Comparison of ENCODE assay signal across 26 cellular contexts in genomic region chr3:158005391-158006100, GRCh38.
"Had no signal": no experiment of that assay in that cellular context is flagged by ENCODE, and none has a peak within 500 bp of the region (broad histone marks: within the 10 kb centered on the region; RNA-seq: fewer than 3 reads in every experiment).

No MANE protein-coding gene starts in this region.

- H3K4me1 Mint-ChIP-seq: mesothelial cell of epicardium; naive B cell; natural killer cell; nephron progenitor cell; stimulated activated memory B cell treated with anti-CD40 and anti-IgM and Interleukin-4, amounts not matched to agents 10 μg/mL and 1 μg/mL and 100 μg/mL, for 72 hours; stimulated activated naive CD8-positive, alpha-beta T cell treated with anti-CD3 and anti-CD28 coated beads, Interleukin-15, amount 100 ng/mL, for 72 hours had no signal

- H3K4me3 Mint-ChIP-seq: mesothelial cell of epicardium; natural killer cell; nephron progenitor cell; stimulated activated memory B cell treated with anti-CD40 and anti-IgM and Interleukin-4, amounts not matched to agents 10 μg/mL and 1 μg/mL and 100 μg/mL, for 72 hours; stimulated activated naive CD8-positive, alpha-beta T cell treated with anti-CD3 and anti-CD28 coated beads, Interleukin-15, amount 100 ng/mL, for 72 hours; type B pancreatic cell had no signal

- H3K27me3 ChIP-seq: left lung, ovary, right atrium auricular region, right lobe of liver, tibial nerve, uterus had no signal

- ATAC-seq: left cardiac atrium; left lung; lower lobe of right lung; natural killer cell; right lobe of liver; stimulated activated memory B cell treated with anti-CD40 and anti-IgM and Interleukin-4, amounts not matched to agents 10 μg/mL and 1 μg/mL and 100 μg/mL, for 72 hours; stimulated activated naive CD8-positive, alpha-beta T cell treated with anti-CD3 and anti-CD28 coated beads, Interleukin-15, amount 100 ng/mL, for 72 hours had no signal

- H3K4me1 ChIP-seq: left lung, lower lobe of right lung, right atrium auricular region, right lobe of liver, tibial nerve, uterus had no signal

- H3K9me3 ChIP-seq: lower lobe of right lung, ovary had no signal

- H3K27ac Mint-ChIP-seq: mesothelial cell of epicardium; naive B cell; natural killer cell; nephron progenitor cell; progenitor cell of endocrine pancreas; stimulated activated memory B cell treated with anti-CD40 and anti-IgM and Interleukin-4, amounts not matched to agents 10 μg/mL and 1 μg/mL and 100 μg/mL, for 72 hours; stimulated activated naive CD8-positive, alpha-beta T cell treated with anti-CD3 and anti-CD28 coated beads, Interleukin-15, amount 100 ng/mL, for 72 hours; type B pancreatic cell had no signal

- H3K36me3 Mint-ChIP-seq: mesothelial cell of epicardium; naive B cell; natural killer cell; stimulated activated memory B cell treated with anti-CD40 and anti-IgM and Interleukin-4, amounts not matched to agents 10 μg/mL and 1 μg/mL and 100 μg/mL, for 72 hours; type B pancreatic cell had no signal

- H3K36me3 ChIP-seq: left lung, lower lobe of right lung, ovary, right atrium auricular region, right lobe of liver, tibial nerve, uterus had no signal

- H3K27me3 Mint-ChIP-seq: progenitor cell of endocrine pancreas; stimulated activated memory B cell treated with anti-CD40 and anti-IgM and Interleukin-4, amounts not matched to agents 10 μg/mL and 1 μg/mL and 100 μg/mL, for 72 hours; stimulated activated naive CD8-positive, alpha-beta T cell treated with anti-CD3 and anti-CD28 coated beads, Interleukin-15, amount 100 ng/mL, for 72 hours; type B pancreatic cell had no signal

- H3K9me3 Mint-ChIP-seq: type B pancreatic cell had no signal

- H3K4me3 ChIP-seq: left lung, lower lobe of right lung, ovary, right atrium auricular region, right lobe of liver, smooth muscle cell, tibial nerve, uterus had no signal

- DNase-seq: islet precursor cell; left cardiac atrium; left lung; lower lobe of right lung; mammary epithelial cell; mesenchymal stem cell; naive B cell; natural killer cell; nephron progenitor cell; ovary; right lobe of liver; stimulated activated CD4-positive, alpha-beta T cell treated with anti-CD3 and anti-CD28 coated beads, Interleukin-1b, Interleukin-23, amount 100 ng/mL, for 48 hours; stimulated activated CD4-positive, alpha-beta T cell treated with anti-CD3 and anti-CD28 coated beads, Interleukin-2, amount 100 ng/mL, for 48 hours; stimulated activated CD4-positive, alpha-beta T cell treated with anti-CD3 and anti-CD28 coated beads, Interleukin-4, amount 100 ng/mL, for 4 hours; stimulated activated CD8-positive, alpha-beta memory T cell treated with anti-CD3 and anti-CD28 coated beads, Interleukin-4, amount 100 ng/mL, for 48 hours; stimulated activated naive CD4-positive, alpha-beta T cell treated with Interleukin-2 at 50 U/mL for 16 hours; stimulated activated naive CD8-positive, alpha-beta T cell treated with anti-CD3 and anti-CD28 coated beads, Interleukin-15, amount 100 ng/mL, for 72 hours; substantia nigra; uterus had no signal
